In the genomic region with DNA sequence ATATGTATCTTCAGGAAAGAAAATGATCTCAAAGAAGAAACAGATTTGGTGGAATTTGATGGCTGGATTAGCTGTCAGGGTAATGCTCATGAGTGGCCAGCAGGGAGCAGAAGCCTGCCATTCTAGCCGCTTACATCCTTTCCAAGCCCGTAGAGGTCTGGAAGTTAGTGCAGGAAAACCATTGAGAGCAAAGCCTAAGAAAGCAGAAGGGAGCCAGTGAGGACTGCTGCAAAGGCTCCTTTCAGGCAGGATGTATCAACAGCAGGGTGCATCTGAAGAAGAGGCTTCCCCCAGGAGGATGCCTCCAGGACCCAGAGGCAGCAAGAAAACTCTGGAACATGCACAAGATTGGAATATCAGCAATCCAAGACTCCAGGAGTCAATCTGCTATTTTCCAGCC, we compare ENCODE assay signal across 8 cellular contexts.
A peak's percentile ranks its signal among the peaks of the same experiment; 100 is the strongest.
DNase-seq lines count a peak whose midpoint lies in the region; ATAC-seq and TF ChIP-seq lines count a peak whose summit lies in the region.

No MANE protein-coding gene starts in this region.

- ATAC-seq in HG03025 (IDR thresholded peaks at IDR 0.05; ENCODE audit: low FRiP score, unreplicated experiment): no peak

- peak; percentile 28 for DNase-seq in stimulated activated CD4-positive, alpha-beta T cell treated with anti-CD3 and anti-CD28 coated beads, Interleukin-1b, Interleukin-23, amount 100 ng/mL, for 48 hours
- DNase-seq in stimulated activated CD4-positive, alpha-beta T cell treated with anti-CD3 and anti-CD28 coated beads, Interleukin-12 subunit alpha, Interleukin-12 subunit beta, amount 100 ng/mL, for 4 hours: no peak
- DNase-seq in NAMALWA (ENCODE audit: low spot score) (peak; percentile 52), SW 1271 (lab: John Stamatoyannopoulos, UW) (peak; percentile 69 to 75), choroid plexus epithelial cell (ENCODE audit: low read depth) (peak; percentile 91), kidney tubule cell (ENCODE audit: low spot score) (peak; percentile 70)
- peak; percentile 15 to 44 (median 19) for DNase-seq in stimulated activated naive CD4-positive, alpha-beta T cell (lab: John Stamatoyannopoulos, UW)

- no peak overlapping the region for H3K4me3 ChIP-seq in choroid plexus epithelial cell (ENCODE audit: low read depth, low read length)

- peak; percentile 99 for TF ChIP-seq CTCF in choroid plexus epithelial cell (conservative IDR thresholded peaks at IDR 0.05; ENCODE audit: low read depth, low read length)
